Comparison of ENCODE assay signal across 23 cellular contexts in the genomic region with DNA sequence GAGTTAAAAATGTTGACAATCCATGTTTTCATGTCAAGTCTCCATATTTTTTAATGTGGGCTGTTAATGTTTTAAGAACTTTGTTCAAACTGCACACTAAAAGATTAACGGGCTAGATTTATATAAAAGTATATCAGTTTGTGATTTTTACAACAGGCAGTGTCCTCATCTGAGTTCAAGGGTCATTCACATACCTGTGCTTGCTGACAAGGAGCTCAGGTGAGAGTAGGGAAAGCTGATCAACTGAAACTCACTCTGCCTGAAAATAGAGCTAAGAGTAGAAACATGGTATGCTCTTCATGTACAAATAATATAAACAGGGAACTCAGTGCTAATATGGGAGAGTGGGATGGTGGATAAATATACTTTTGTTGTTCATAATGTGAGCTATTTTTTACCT.
DNase-seq lines count a peak whose midpoint lies in the region; ATAC-seq, FAIRE-seq and TF ChIP-seq lines count a peak whose summit lies in the region.
"Had no signal": no experiment of that assay in that cellular context is flagged by ENCODE, and none has a peak within 500 bp of the region (broad histone marks: within the 10 kb centered on the region; RNA-seq: fewer than 3 reads in every experiment).

No MANE protein-coding gene starts in this region.

- 95% methylated on average over 1 of the region's 1 CpG; no CpG with 5 or more reads in 1 of the 2 experiments for WGBS in H1 (ENCODE audit: extremely low coverage in 1 of 2, insufficient coverage in 1 of 2, insufficient read length in 1 of 2, insufficient replicate concordance in 2 of 2, low coverage in 1 of 2, low lambda C conversion rate in 2 of 2, missing lambda C conversion rate in 1 of 2), 2 experiments
- WGBS in thyroid gland, 2 donors, result 32 to 61% methylated on average over 1 of the region's 1 CpG

- H2BK5ac ChIP-seq in H1 (ENCODE audit: low read depth, low read length), result no peak overlapping the region

- CTCF ChIA-PET in Caco-2 (lab: Charles Lee) (interaction anchor here (0.5 to 0.6 kb wide), 2 partner anchors 12 to 381 kb away, joined by 3 to 5 read pairs; no protein-coding TSS in a partner anchor), H1 (lab: Charles Lee; ENCODE audit: partially characterized antibody) (interaction anchor here (1.3 kb wide), 1 partner anchor 104 kb away, joined by 3 read pairs; no protein-coding TSS in a partner anchor)

- POLR2A ChIA-PET in Caco-2 (lab: Charles Lee) (interaction anchor here (0.6 kb wide), 1 partner anchor 43 kb away, joined by 3 read pairs; no protein-coding TSS in a partner anchor), H1 (lab: Charles Lee; ENCODE audit: partially characterized antibody) (no interaction called here)

- TF ChIP-seq RAD21 in H1 (IDR thresholded peaks at IDR 0.05 in 1 of 2, conservative IDR thresholded peaks at IDR 0.05 in 1 of 2; ENCODE audit: low read depth in 2 of 2, low read length in 2 of 2), result no peak

- no peak for TF ChIP-seq CTCF in Caco-2 (IDR thresholded peaks at IDR 0.05; ENCODE audit: insufficient read depth in 1 of 2, low read depth in 1 of 2, low read length in 1 of 2, severe bottlenecking in 1 of 2, unreplicated experiment in 1 of 2)
- TF ChIP-seq CTCF in H1 (IDR thresholded peaks at IDR 0.05; ENCODE audit: control extremely low read depth in 1 of 3, insufficient read depth in 1 of 3, low read depth in 1 of 3, low read length in 3 of 3), result no peak
- no peak for TF ChIP-seq CTCF in mucosa of descending colon (IDR thresholded peaks at IDR 0.05)
- TF ChIP-seq CTCF in thyroid gland (IDR thresholded peaks at IDR 0.05), result no peak
- TF ChIP-seq CTCF in CD14-positive monocyte (IDR thresholded peaks at IDR 0.05), result no peak

- H3K27me3 ChIP-seq in Caco-2 (replicated peaks; ENCODE audit: control insufficient read depth, insufficient read depth, low read length) (no peaks in the 10 kb centered on the region), H1 (replicated peaks in 1 of 4; ENCODE audit: control insufficient read depth in 3 of 4, extremely low read depth in 1 of 4, insufficient read depth in 3 of 4, low read length in 3 of 4) (no peaks in the 10 kb centered on the region), thyroid gland (no peaks in the 10 kb centered on the region)
- H3K27me3 ChIP-seq: BE2C; BLaER1 treated with 17β-estradiol and CSF1 and Interleukin-3, amounts not matched to agents 10 nM and 100 nM had no signal

- no peak overlapping the region for H2BK15ac ChIP-seq in H1 (ENCODE audit: low read length)

- no peaks in the 10 kb centered on the region for H3K79me1 ChIP-seq in H1 (ENCODE audit: low read depth, low read length)

- no peak overlapping the region for H3K9ac ChIP-seq in H1 (replicated peaks in 1 of 4; ENCODE audit: extremely low read depth in 1 of 4, low read depth in 3 of 4, low read length in 3 of 4)
- H3K9ac ChIP-seq: BLaER1 treated with 17β-estradiol and CSF1 and Interleukin-3, amounts not matched to agents 10 nM and 100 nM had no signal

- no peak overlapping the region for H4K91ac ChIP-seq in H1 (replicated peaks; ENCODE audit: insufficient read length, low read length)

- no peak overlapping the region for H2BK12ac ChIP-seq in H1 (ENCODE audit: low read depth, low read length)

- no peaks in the 10 kb centered on the region for H4K20me1 ChIP-seq in H1 (replicated peaks in 1 of 2; ENCODE audit: control insufficient read depth in 1 of 2, insufficient read depth in 2 of 2, low read length in 2 of 2)
- H4K20me1 ChIP-seq: BLaER1 treated with 17β-estradiol and CSF1 and Interleukin-3, amounts not matched to agents 10 nM and 100 nM had no signal

- no peak overlapping the region for H2AFZ ChIP-seq in H1 (ENCODE audit: low read length)

- H3K4ac ChIP-seq in H1 (replicated peaks; ENCODE audit: insufficient read length, low read depth, low read length), result no peak overlapping the region

- no peak overlapping the region for H2AK5ac ChIP-seq in H1 (ENCODE audit: low read depth, low read length)

- no peak overlapping the region for H4K5ac ChIP-seq in H1 (ENCODE audit: insufficient read length, low read depth, low read length)

- H3K9me3 ChIP-seq in Caco-2 (no peaks in the 10 kb centered on the region), H1 (ENCODE audit: insufficient read depth in 2 of 2, low read depth in 1 of 2, low read length in 1 of 2) (no peaks in the 10 kb centered on the region), mucosa of descending colon (no peaks in the 10 kb centered on the region), thyroid gland (no peaks in the 10 kb centered on the region)
- H3K9me3 ChIP-seq: A549; BE2C; BLaER1 treated with 17β-estradiol and CSF1 and Interleukin-3, amounts not matched to agents 10 nM and 100 nM had no signal

- H3K27me3 Mint-ChIP-seq in Caco-2 (ENCODE audit: insufficient read depth, unreplicated experiment) (no peaks in the 10 kb centered on the region), CD14-positive monocyte (ENCODE audit: low read depth in 3 of 3) (peaks cover 0 to 2% (median 1%) of the 10 kb centered on the region in 3 donors), immature natural killer cell (ENCODE audit: low read depth in 3 of 3) (no peaks in the 10 kb centered on the region)
- H3K27me3 Mint-ChIP-seq: CD4-positive, alpha-beta memory T cell had no signal

- H3K27ac ChIP-seq in H1 (ENCODE audit: low read depth, low read length) (no peak overlapping the region), thyroid gland (peak overlapping the region in 2 of 3 donors; percentile 3 to 30)
- H3K27ac ChIP-seq: A549; BLaER1 treated with 17β-estradiol and CSF1 and Interleukin-3, amounts not matched to agents 10 nM and 100 nM had no signal

- no peak overlapping the region for H3K56ac ChIP-seq in H1 (replicated peaks; ENCODE audit: insufficient read length, low read depth, low read length)

- no peak overlapping the region for H3K4me3 ChIP-seq in Caco-2 (ENCODE audit: low read depth, low read length)
- no peak overlapping the region for H3K4me3 ChIP-seq in H1 (ENCODE audit: extremely low read depth in 1 of 4, insufficient read depth in 2 of 4, low read depth in 3 of 4, low read length in 4 of 4)
- no peak overlapping the region for H3K4me3 ChIP-seq in mucosa of descending colon
- no peak overlapping the region for H3K4me3 ChIP-seq in thyroid gland (replicated peaks in 1 of 3)
- H3K4me3 ChIP-seq: A549; BLaER1 treated with 17β-estradiol and CSF1 and Interleukin-3, amounts not matched to agents 10 nM and 100 nM had no signal

- no peaks in the 10 kb centered on the region for H3K23me2 ChIP-seq in H1 (ENCODE audit: low read depth, low read length)

- H3K4me1 Mint-ChIP-seq in Caco-2 (ENCODE audit: low read depth, unreplicated experiment) (peaks cover 9% of the 10 kb centered on the region), CD14-positive monocyte (no peaks in the 10 kb centered on the region), immature natural killer cell (no peaks in the 10 kb centered on the region)
- H3K4me1 Mint-ChIP-seq: CD4-positive, alpha-beta memory T cell had no signal

- H3K27ac Mint-ChIP-seq in Caco-2 (ENCODE audit: unreplicated experiment), result no peak overlapping the region
- H3K27ac Mint-ChIP-seq in CD14-positive monocyte, result no peak overlapping the region
- H3K27ac Mint-ChIP-seq in immature natural killer cell, result no peak overlapping the region
- H3K27ac Mint-ChIP-seq: CD4-positive, alpha-beta memory T cell had no signal

- no peak for TF ChIP-seq POLR2A in H1 (IDR thresholded peaks at IDR 0.05; ENCODE audit: control extremely low read depth in 1 of 2, low read depth in 2 of 2, low read length in 2 of 2)
- TF ChIP-seq POLR2A in thyroid gland (IDR thresholded peaks at IDR 0.05), result no peak

- no peak for TF ChIP-seq EP300 in H1 (IDR thresholded peaks at IDR 0.05; ENCODE audit: borderline replicate concordance in 1 of 2, low read depth in 2 of 2, low read length in 2 of 2)

- no peaks in the 10 kb centered on the region for H3K9me3 Mint-ChIP-seq in Caco-2 (ENCODE audit: unreplicated experiment)
- peaks cover 0 to 3% (median 0%) of the 10 kb centered on the region in 7 donors for H3K9me3 Mint-ChIP-seq in CD14-positive monocyte
- peaks cover 0 to 6% (median 2%) of the 10 kb centered on the region in 6 donors for H3K9me3 Mint-ChIP-seq in immature natural killer cell
- H3K9me3 Mint-ChIP-seq: CD4-positive, alpha-beta memory T cell had no signal

- H3K23ac ChIP-seq in H1 (ENCODE audit: insufficient read length), result no peak overlapping the region

- no TSS peak for BruUV-seq in Caco-2 (replicated peaks; lab: Mats Ljungman, UMichigan)

- FAIRE-seq in H1 (lab: Jason Lieb, UNC), result peak; percentile 28
- FAIRE-seq: A549, D721Med, G401.6, GM12892, GM19239 had no signal

- no peak overlapping the region for H2BK20ac ChIP-seq in H1 (ENCODE audit: low read length)

- no peaks in the 10 kb centered on the region for H3K79me2 ChIP-seq in H1 (ENCODE audit: control insufficient read depth in 1 of 2, insufficient read depth in 2 of 2, low read length in 2 of 2)

- intact Hi-C loops in Caco-2 (cut with micrococcal nuclease; ENCODE audit: unreplicated experiment), result no loop called here
- intact Hi-C loops in mucosa of descending colon (cut with DNase I, micrococcal nuclease), result no loop called here
- intact Hi-C loops in thyroid gland (cut with DNase I), result no loop called here
- intact Hi-C loops in CD14-positive monocyte (cut with micrococcal nuclease), result no loop called here

- no peak overlapping the region for H3K18ac ChIP-seq in H1 (ENCODE audit: extremely low read depth, low read length)

- DNase-seq in Caco-2, result no peak
- no peak for DNase-seq in H1 (ENCODE audit: low read depth in 1 of 2, low spot score in 2 of 2)
- DNase-seq in mucosa of descending colon, result peak in 1 of 3 donors; percentile 21
- DNase-seq in thyroid gland, result peak in 1 of 2 donors; percentile 1
- no peak for DNase-seq in hypothalamus (lab: John Stamatoyannopoulos, UW)
- DNase-seq in CD14-positive monocyte (ENCODE audit: low spot score), result no peak
- no peak for DNase-seq in immature natural killer cell
- DNase-seq: 8988T; ACHN; AML-193; BE2C; CD4-positive, alpha-beta memory T cell; DMS 273 treated with DMSO at 0.1 percent for 48 hours; DND-41; GOT3; H7; HCEC 1CT had no signal

- H2BK120ac ChIP-seq in H1 (replicated peaks; ENCODE audit: low read depth, low read length), result no peak overlapping the region

- no peak overlapping the region for H3K14ac ChIP-seq in H1 (ENCODE audit: insufficient read length)

- H4K8ac ChIP-seq in H1 (ENCODE audit: extremely low read depth, insufficient read depth, low read length), result no peak overlapping the region

- H3K36me3 ChIP-seq in Caco-2 (ENCODE audit: control insufficient read depth, insufficient read depth, low read length), result no peaks in the 10 kb centered on the region
- no peaks in the 10 kb centered on the region for H3K36me3 ChIP-seq in H1 (ENCODE audit: control insufficient read depth in 2 of 4, insufficient read depth in 4 of 4, low read length in 3 of 4)
- no peaks in the 10 kb centered on the region for H3K36me3 ChIP-seq in mucosa of descending colon (ENCODE audit: low read depth)
- H3K36me3 ChIP-seq in thyroid gland, result no peaks in the 10 kb centered on the region
- H3K36me3 ChIP-seq: BE2C; BLaER1 treated with 17β-estradiol and CSF1 and Interleukin-3, amounts not matched to agents 10 nM and 100 nM had no signal

- H3K36me3 Mint-ChIP-seq in Caco-2 (ENCODE audit: insufficient read depth, unreplicated experiment), result no peaks in the 10 kb centered on the region
- H3K36me3 Mint-ChIP-seq in CD14-positive monocyte, result no peaks in the 10 kb centered on the region
- no peaks in the 10 kb centered on the region for H3K36me3 Mint-ChIP-seq in immature natural killer cell
- H3K36me3 Mint-ChIP-seq: CD4-positive, alpha-beta memory T cell had no signal

- H3K4me1 ChIP-seq in Caco-2 (no peaks in the 10 kb centered on the region), H1 (replicated peaks in 1 of 4; ENCODE audit: control insufficient read depth in 3 of 4, insufficient read depth in 4 of 4, low read length in 3 of 4) (no peaks in the 10 kb centered on the region), mucosa of descending colon (ENCODE audit: low read depth) (peaks cover 4% of the 10 kb centered on the region), thyroid gland (peaks cover 0 to 6% of the 10 kb centered on the region in 2 donors)
- H3K4me1 ChIP-seq: A549; BE2C; BLaER1 treated with 17β-estradiol and CSF1 and Interleukin-3, amounts not matched to agents 10 nM and 100 nM had no signal

- H3K4me3 Mint-ChIP-seq in Caco-2 (ENCODE audit: unreplicated experiment), result peak overlapping the region; percentile 43
- no peak overlapping the region for H3K4me3 Mint-ChIP-seq in CD14-positive monocyte
- H3K4me3 Mint-ChIP-seq in immature natural killer cell, result no peak overlapping the region
- H3K4me3 Mint-ChIP-seq: CD4-positive, alpha-beta memory T cell had no signal

- no peak overlapping the region for H3K4me2 ChIP-seq in H1 (ENCODE audit: insufficient read depth in 1 of 2, low read depth in 2 of 2, low read length in 2 of 2)
- H3K4me2 ChIP-seq: A549; BLaER1 treated with 17β-estradiol and CSF1 and Interleukin-3, amounts not matched to agents 10 nM and 100 nM had no signal

- peak; percentile 80 for ATAC-seq in mucosa of descending colon
- ATAC-seq: A549 had no signal
